17 cellular contexts compared by ENCODE assay signal in the genomic region with DNA sequence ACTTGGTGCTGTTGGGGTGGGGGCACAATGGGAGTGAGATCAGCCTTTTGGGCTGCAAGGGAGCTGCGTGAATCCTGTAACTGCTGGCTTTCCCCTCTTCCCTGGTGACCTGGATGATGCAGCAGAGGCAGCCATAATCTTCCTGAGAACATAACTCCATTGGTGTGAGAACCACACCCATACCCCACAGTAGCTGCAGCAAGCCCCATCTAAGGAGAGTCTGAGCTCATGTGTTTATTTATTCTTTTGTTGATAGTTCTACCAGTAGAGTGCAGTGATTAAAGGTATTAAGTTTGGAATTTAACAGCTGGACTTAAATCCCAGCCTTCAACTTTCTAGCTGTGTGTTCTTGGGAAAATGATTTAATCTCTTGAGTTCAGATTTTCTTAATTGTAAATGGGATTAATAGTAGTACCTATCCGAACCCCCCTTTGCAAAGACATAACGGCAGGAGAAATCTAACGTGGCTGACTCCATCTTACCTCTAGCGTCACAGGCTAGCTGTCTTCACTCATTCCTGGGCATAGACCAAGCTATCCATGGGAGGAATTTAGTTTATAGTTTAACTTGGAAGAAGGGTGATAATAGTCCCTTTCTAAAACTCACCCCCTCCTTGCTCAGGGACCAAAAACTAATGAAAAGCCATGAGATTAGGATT.
"Had no signal": no experiment of that assay in that cellular context is flagged by ENCODE, and none has a peak within 500 bp of the region (broad histone marks: within the 10 kb centered on the region; RNA-seq: fewer than 3 reads in every experiment).

No MANE protein-coding gene starts in this region.

- ATAC-seq: effector memory CD8-positive, alpha-beta T cell; gastroesophageal sphincter; left lobe of liver; naive thymus-derived CD4-positive, alpha-beta T cell; right cardiac atrium had no signal

- H3K4me1 ChIP-seq: esophagus muscularis mucosa, gastroesophageal sphincter, stomach, transverse colon had no signal

- H3K27me3 ChIP-seq: esophagus muscularis mucosa, gastroesophageal sphincter, stomach, transverse colon had no signal

- H3K36me3 ChIP-seq: esophagus muscularis mucosa, gastroesophageal sphincter, stomach, thoracic aorta, transverse colon had no signal

- DNase-seq: effector memory CD8-positive, alpha-beta T cell; glutamatergic neuron; islet precursor cell; naive thymus-derived CD4-positive, alpha-beta T cell; posterior cingulate gyrus; right cardiac atrium; small intestine; stimulated activated CD4-positive, alpha-beta T cell treated with anti-CD3 and anti-CD28 coated beads, Interleukin-12 subunit alpha, Interleukin-12 subunit beta, amount 100 ng/mL, for 4 hours; stimulated activated naive CD4-positive, alpha-beta T cell; stomach; substantia nigra; transverse colon had no signal

- H3K4me3 ChIP-seq: esophagus muscularis mucosa, gastroesophageal sphincter, stomach, thoracic aorta, transverse colon had no signal

- H3K27ac ChIP-seq: epithelial cell of prostate, esophagus muscularis mucosa, gastroesophageal sphincter, stomach, thoracic aorta, transverse colon had no signal

- H3K9me3 ChIP-seq: thoracic aorta had no signal
